In genomic region chr4:145056325-145057130, GRCh38 we compare ENCODE assay signal across 1 cellular context.
TF ChIP-seq lines count a peak whose summit lies in the region.

No MANE protein-coding gene starts in this region.

TF ChIP-seq in K562, 482 proteins besides CTCF, POLR2A, EP300 and RAD21:
- TF ChIP-seq CEBPB (tag; IDR thresholded peaks at IDR 0.05) (peak; percentile 64), CEBPG (CRISPR knock-in tag; IDR thresholded peaks at IDR 0.05) (no peak), CEBPG (tag; conservative IDR thresholded peaks at IDR 0.05 in 1 of 2, IDR thresholded peaks at IDR 0.05 in 1 of 2) (peak in 1 of 2 experiments; percentile 36; a peak in 1 of 4 replicates), ZNF280B (CRISPR knock-in tag; IDR thresholded peaks at IDR 0.05) (no peak), PHF8 (IDR thresholded peaks at IDR 0.05; ENCODE audit: borderline replicate concordance, low read length) (no peak), NFIX (CRISPR knock-in tag; IDR thresholded peaks at IDR 0.05; ENCODE audit: low read depth) (no peak)
